ENCODE assay signal across 8 cellular contexts in genomic region chr1:246753670-246754535, GRCh38. TPM values are rescaled to one million over a fixed set of nuclear protein-coding genes. Genes with fewer than 3 reads are reported as not detected.
A peak's percentile ranks its signal among the peaks of the same experiment; 100 is the strongest.
DNase-seq lines count a peak whose midpoint lies in the region; ATAC-seq, FAIRE-seq and TF ChIP-seq lines count a peak whose summit lies in the region.

No MANE protein-coding gene starts in this region.

- FAIRE-seq in D721Med (lab: Jason Lieb, UNC), result peak; percentile 66

- TF ChIP-seq CTCF in D721Med (IDR thresholded peaks at IDR 0.05; ENCODE audit: insufficient read depth, missing control alignments) (peak; percentile 94), prostate gland (IDR thresholded peaks at IDR 0.05) (peak; percentile 50 to 85 (median 74))

- H3K36me3 ChIP-seq in prostate gland, result no peaks in the 10 kb centered on the region

- no peaks in the 10 kb centered on the region for H3K9me3 ChIP-seq in prostate gland

- no peak overlapping the region for H3K4me3 ChIP-seq in prostate gland

- intact Hi-C loops in head of caudate nucleus (cut with DNase I), result loop anchor here (10.0 kb wide), 1 partner anchor 59 kb away; no protein-coding TSS in a partner anchor
- intact Hi-C loops in prostate gland (cut with DNase I), result loop anchor here (5.0 kb wide), 2 partner anchors 67 to 247 kb away; partner anchors contain the start of gene SMYD3

- TF ChIP-seq POLR2A in prostate gland (IDR thresholded peaks at IDR 0.05), result no peak

- no peaks in the 10 kb centered on the region for H3K27me3 ChIP-seq in prostate gland (replicated peaks; ENCODE audit: insufficient read depth)

- peak overlapping the region in 1 of 2 donors; percentile 1 for H3K27ac ChIP-seq in prostate gland

- peaks cover 4% of the 10 kb centered on the region for H3K4me1 ChIP-seq in prostate gland (replicated peaks)

- DNase-seq in D721Med (ENCODE audit: insufficient read length, low spot score) (no peak), HT1080 (ENCODE audit: low read depth) (peak; percentile 50), SHP77 treated with DMSO at 0.1 percent for 48 hours (lab: John Stamatoyannopoulos, UW) (peak; percentile 2), head of caudate nucleus (peak; percentile 9 to 87 (median 62)), prostate gland (ENCODE audit: low spot score) (peak; percentile 44)
- peak; percentile 40 for DNase-seq in activated gamma-delta T cell treated with anti-CD3 and anti-CD28 coated beads, Interleukin-2, amount 50 U/mL, for 16 hours (ENCODE audit: low read depth)

- ATAC-seq in GM21360 (IDR thresholded peaks at IDR 0.05; ENCODE audit: unreplicated experiment) (peak; percentile 82), HG02840 (IDR thresholded peaks at IDR 0.05; ENCODE audit: low FRiP score, unreplicated experiment) (no peak)

- WGBS in prostate gland, result 57% methylated on average over 22 of the region's 22 CpGs

RNA-seq across cellular contexts. Expression of gene SCCPDH, which starts 29.7 kb away (rescaled TPM):
- total RNA-seq in HT1080 (2014; rRNA removed; shearing (Covaris generic)), result 30.8 and 36.7 TPM in 2 replicates
- 28.4 and 29.0 TPM in 2 replicates for polyA plus RNA-seq in HT1080 (2015; cell fraction: cytosol; rRNA removed)
- polyA plus RNA-seq in HT1080 (2015; cell fraction: nucleus; rRNA removed), result 23.1 and 23.2 TPM in 2 replicates
- 10 to 100 TPM; 49.6 to 67.4 TPM for total RNA-seq in prostate gland
